ENCODE assay signal across 16 cellular contexts in the genomic region with DNA sequence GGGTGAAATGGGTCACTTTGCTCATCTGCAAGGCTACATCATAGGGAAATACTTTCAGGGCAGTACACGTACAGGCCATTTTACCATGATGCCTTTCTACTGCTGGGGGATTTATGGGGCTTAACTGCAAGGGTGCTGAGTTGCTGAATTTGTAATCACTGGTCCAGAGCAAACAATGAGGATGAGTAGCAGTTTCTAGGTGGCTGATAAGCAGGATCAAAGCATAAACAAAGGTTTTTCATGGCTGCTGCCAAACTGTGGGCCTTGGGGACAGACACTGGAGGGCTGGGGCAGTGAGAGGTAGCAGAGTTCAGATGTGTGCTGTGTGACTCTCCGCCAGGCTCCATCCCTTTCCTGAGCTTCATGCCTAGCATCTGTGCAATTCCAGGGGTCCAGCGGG.
DNase-seq lines count a peak whose midpoint lies in the region; TF ChIP-seq lines count a peak whose summit lies in the region.
"Had no signal": no experiment of that assay in that cellular context is flagged by ENCODE, and none has a peak within 500 bp of the region (broad histone marks: within the 10 kb centered on the region; RNA-seq: fewer than 3 reads in every experiment).

No MANE protein-coding gene starts in this region.

- H3K79me2 ChIP-seq in neural progenitor cell (ENCODE audit: low read depth): no peaks in the 10 kb centered on the region

- H3K9me3 Mint-ChIP-seq in neural progenitor cell: no peaks in the 10 kb centered on the region
- H3K9me3 Mint-ChIP-seq: CD8-positive, alpha-beta memory T cell had no signal

- H3K4me2 ChIP-seq in neural progenitor cell: peak overlapping the region; percentile 13

- no peak overlapping the region for H3K27ac Mint-ChIP-seq in neural progenitor cell
- H3K27ac Mint-ChIP-seq: CD8-positive, alpha-beta memory T cell had no signal

- H3K36me3 ChIP-seq in neural progenitor cell: no peaks in the 10 kb centered on the region
- H3K36me3 ChIP-seq: BLaER1 had no signal

- H3K4me1 Mint-ChIP-seq in neural progenitor cell: peaks cover 5% of the 10 kb centered on the region
- H3K4me1 Mint-ChIP-seq: CD8-positive, alpha-beta memory T cell had no signal

- H3K4me3 ChIP-seq in neural progenitor cell: no peak overlapping the region
- H3K4me3 ChIP-seq: BLaER1 had no signal

- no peak overlapping the region for H3K27ac ChIP-seq in neural progenitor cell
- H3K27ac ChIP-seq: BLaER1, HL-60 had no signal

- peaks cover 3% of the 10 kb centered on the region for H3K27me3 Mint-ChIP-seq in neural progenitor cell (ENCODE audit: insufficient read depth, low read depth)

- no peaks in the 10 kb centered on the region for H4K20me1 ChIP-seq in neural progenitor cell (ENCODE audit: low read depth)
- H4K20me1 ChIP-seq: BLaER1 had no signal

- no peaks in the 10 kb centered on the region for H3K27me3 ChIP-seq in neural progenitor cell
- H3K27me3 ChIP-seq: BLaER1 had no signal

- H3K9me3 ChIP-seq in neural progenitor cell (ENCODE audit: low read depth): no peaks in the 10 kb centered on the region
- H3K9me3 ChIP-seq: BLaER1, Caco-2 had no signal

- no peak for TF ChIP-seq CTCF in neural progenitor cell (IDR thresholded peaks at IDR 0.05)

- no peak overlapping the region for H2AFZ ChIP-seq in neural progenitor cell (replicated peaks)

- no peaks in the 10 kb centered on the region for H3F3A ChIP-seq in neural progenitor cell (ENCODE audit: low read depth)

- peak; percentile 23 to 43 for DNase-seq in NCI-H526 (lab: John Stamatoyannopoulos, UW)
- no peak for DNase-seq in NCI-H526 treated with DMSO at 0.1 percent for 48 hours (lab: John Stamatoyannopoulos, UW)
- peak; percentile 72 for DNase-seq in NCI-H82 (lab: John Stamatoyannopoulos, UW)
- DNase-seq in neural progenitor cell (ENCODE audit: low spot score): peak; percentile 27
- no peak for DNase-seq in NAMALWA (ENCODE audit: low spot score)
- no peak for DNase-seq in HUDEP-2 (lab: John Stamatoyannopoulos, UW; ENCODE audit: unreplicated experiment in 76 of 76)
- no peak for DNase-seq in NCI-H510A (lab: John Stamatoyannopoulos, UW)
- DNase-seq: 8988T; AML-193; Caco-2; CD8-positive, alpha-beta memory T cell; DMS 273 treated with DMSO at 0.1 percent for 48 hours; HCEC 1CT; IMR-90 had no signal

- peaks cover 6% of the 10 kb centered on the region for H3K36me3 Mint-ChIP-seq in neural progenitor cell
- H3K36me3 Mint-ChIP-seq: CD8-positive, alpha-beta memory T cell had no signal

- H3K4me1 ChIP-seq in neural progenitor cell: no peaks in the 10 kb centered on the region

- no peak overlapping the region for H3K9ac ChIP-seq in neural progenitor cell
- H3K9ac ChIP-seq: BLaER1 had no signal

- H3K4me3 Mint-ChIP-seq in neural progenitor cell: no peak overlapping the region
- H3K4me3 Mint-ChIP-seq: CD8-positive, alpha-beta memory T cell had no signal

Comparison
In these comparisons a context has a peak if more than half of its experiments do, and no peak if none do; other contexts are left out.
1. DNase-seq: peak in NCI-H526 (2 of 2), NCI-H82 (single experiment) and neural progenitor cell (single experiment); none in NCI-H526 treated with DMSO at 0.1 percent for 48 hours (single experiment), NAMALWA (single experiment), HUDEP-2 (0 of 76) and NCI-H510A (single experiment).